ENCODE assay signal across 12 cellular contexts in the genomic region with DNA sequence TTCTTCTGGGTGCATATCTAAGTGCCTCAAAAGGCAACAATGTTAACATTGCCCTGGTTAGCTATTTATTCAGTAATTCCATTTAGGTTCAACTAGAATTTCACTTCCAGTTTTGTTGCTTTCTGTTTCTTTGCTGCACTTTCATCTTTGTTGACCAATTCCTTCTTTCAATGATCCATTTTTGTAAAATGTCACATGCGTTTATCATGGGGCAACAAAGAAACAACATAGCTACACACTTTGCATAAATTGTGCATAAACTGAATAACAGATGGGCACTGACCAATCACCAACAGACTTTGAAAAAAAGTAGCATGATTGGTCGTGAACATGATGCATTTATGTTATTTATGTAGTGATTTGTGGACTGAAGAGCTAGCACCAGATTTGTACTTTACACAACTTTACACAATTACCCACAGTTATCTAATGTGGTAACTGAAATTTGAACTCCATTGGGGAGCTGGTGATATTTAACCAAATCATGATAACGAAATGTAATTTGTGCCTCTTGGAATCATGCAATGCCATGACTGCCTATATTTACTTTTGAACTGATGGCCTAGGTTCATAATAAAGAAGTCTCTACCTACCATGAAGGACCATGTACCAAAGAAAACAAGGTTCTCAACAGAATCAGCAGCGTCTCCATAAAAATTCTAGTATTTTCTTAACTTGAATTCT. TPM values are rescaled to one million over a fixed set of nuclear protein-coding genes. Genes with fewer than 3 reads are reported as not detected.
DNase-seq lines count a peak whose midpoint lies in the region; ATAC-seq and TF ChIP-seq lines count a peak whose summit lies in the region.
"Had no signal": no experiment of that assay in that cellular context is flagged by ENCODE, and none has a peak within 500 bp of the region (broad histone marks: within the 10 kb centered on the region; RNA-seq: fewer than 3 reads in every experiment).

No MANE protein-coding gene starts in this region.

- H3K9me3 Mint-ChIP-seq in naive thymus-derived CD8-positive, alpha-beta T cell, result peaks cover 0 to 4% (median 0%) of the 10 kb centered on the region in 9 donors
- peaks cover 4% of the 10 kb centered on the region for H3K9me3 Mint-ChIP-seq in activated T-cell treated with anti-CD3 and anti-CD28 coated beads, Interleukin-2, amount 50 U/mL, for 24 hours
- H3K9me3 Mint-ChIP-seq: activated naive CD4-positive, alpha-beta T cell treated with anti-CD3 and anti-CD28 coated beads, Interleukin-2, amount 10 ng/mL, durations not matched to agents 7 days and 5 days had no signal

- no peak for TF ChIP-seq CTCF in GM10248 (IDR thresholded peaks at IDR 0.05; ENCODE audit: control extremely low read depth, extremely low read depth, low read depth, missing control alignments)

- DNase-seq in GM10248 (ENCODE audit: extremely low spot score), result peak; percentile 20
- no peak for DNase-seq in naive thymus-derived CD8-positive, alpha-beta T cell
- no peak for DNase-seq in activated T-cell treated with anti-CD3 and anti-CD28 coated beads, Interleukin-2, amount 50 U/mL, for 24 hours
- no peak for DNase-seq in SW480 (ENCODE audit: low spot score)
- DNase-seq in GM03348 (ENCODE audit: low spot score), result no peak
- DNase-seq: activated naive CD4-positive, alpha-beta T cell treated with anti-CD3 and anti-CD28 coated beads, Interleukin-2, amount 10 ng/mL, durations not matched to agents 7 days and 5 days; psoas muscle had no signal

- H3K4me1 Mint-ChIP-seq in naive thymus-derived CD8-positive, alpha-beta T cell, result peaks cover 0 to 2% (median 0%) of the 10 kb centered on the region in 4 donors
- H3K4me1 Mint-ChIP-seq in activated T-cell treated with anti-CD3 and anti-CD28 coated beads, Interleukin-2, amount 50 U/mL, for 24 hours (ENCODE audit: low read depth), result peaks cover 3% of the 10 kb centered on the region

- peaks cover 0 to 11% (median 5%) of the 10 kb centered on the region in 5 donors for H3K27me3 Mint-ChIP-seq in naive thymus-derived CD8-positive, alpha-beta T cell
- H3K27me3 Mint-ChIP-seq in activated T-cell treated with anti-CD3 and anti-CD28 coated beads, Interleukin-2, amount 50 U/mL, for 24 hours, result peaks cover 13% of the 10 kb centered on the region

- CTCF ChIA-PET in GM10248 (lab: Yijun Ruan, JAX), result interaction anchor here (0.8 to 16.7 kb wide), 22 partner anchors 8 to 214 kb away, joined by 3 to 269 read pairs (median 12); a partner anchor contains a TSS

- H3K36me3 Mint-ChIP-seq in naive thymus-derived CD8-positive, alpha-beta T cell, result no peaks in the 10 kb centered on the region
- no peaks in the 10 kb centered on the region for H3K36me3 Mint-ChIP-seq in activated T-cell treated with anti-CD3 and anti-CD28 coated beads, Interleukin-2, amount 50 U/mL, for 24 hours (ENCODE audit: low read depth)
- H3K36me3 Mint-ChIP-seq: activated naive CD4-positive, alpha-beta T cell treated with anti-CD3 and anti-CD28 coated beads, Interleukin-2, amount 10 ng/mL, durations not matched to agents 7 days and 5 days had no signal

- H3K27ac Mint-ChIP-seq in naive thymus-derived CD8-positive, alpha-beta T cell, result no peak overlapping the region
- no peak overlapping the region for H3K27ac Mint-ChIP-seq in activated T-cell treated with anti-CD3 and anti-CD28 coated beads, Interleukin-2, amount 50 U/mL, for 24 hours
- H3K27ac Mint-ChIP-seq: activated naive CD4-positive, alpha-beta T cell treated with anti-CD3 and anti-CD28 coated beads, Interleukin-2, amount 10 ng/mL, durations not matched to agents 7 days and 5 days had no signal

- ATAC-seq in GM19397 (IDR thresholded peaks at IDR 0.05; ENCODE audit: unreplicated experiment) (peak; percentile 43), HG02759 (IDR thresholded peaks at IDR 0.05; ENCODE audit: unreplicated experiment) (peak; percentile 51), HG03457 (IDR thresholded peaks at IDR 0.05; ENCODE audit: unreplicated experiment) (peak; percentile 49)
- no peak for ATAC-seq in naive thymus-derived CD8-positive, alpha-beta T cell
- ATAC-seq: A549, psoas muscle, SK-N-SH treated with all-trans-retinoic acid at 6 μM for 48 hours had no signal

- H3K4me3 Mint-ChIP-seq in naive thymus-derived CD8-positive, alpha-beta T cell, result no peak overlapping the region
- H3K4me3 Mint-ChIP-seq in activated T-cell treated with anti-CD3 and anti-CD28 coated beads, Interleukin-2, amount 50 U/mL, for 24 hours, result no peak overlapping the region
- H3K4me3 Mint-ChIP-seq: activated naive CD4-positive, alpha-beta T cell treated with anti-CD3 and anti-CD28 coated beads, Interleukin-2, amount 10 ng/mL, durations not matched to agents 7 days and 5 days had no signal

- POLR2A ChIA-PET in GM10248 (lab: Yijun Ruan, JAX), result no interaction called here
- POLR2A ChIA-PET in naive thymus-derived CD8-positive, alpha-beta T cell (lab: Charles Lee), result no interaction called here

RNA-seq across cellular contexts. Expression of a gene that starts 7.1 kb away (rescaled TPM):
- 10 to 100 TPM; 24.5 to 27.1 TPM for total RNA-seq in naive thymus-derived CD8-positive, alpha-beta T cell
- polyA plus RNA-seq in naive thymus-derived CD8-positive, alpha-beta T cell, result 1 to 10 TPM; 2.4 to 3.4 (median 2.6) TPM

Comparison
In these comparisons a context has a peak if more than half of its experiments do, and no peak if none do; other contexts are left out.
1. ATAC-seq: peak in GM19397 (single experiment), HG02759 (single experiment) and HG03457 (single experiment); none in naive thymus-derived CD8-positive, alpha-beta T cell (0 of 2).